Comparison of ENCODE assay signal across 25 cellular contexts in genomic region chr5:7585807-7586206, GRCh38.
"Had no signal": no experiment of that assay in that cellular context is flagged by ENCODE, and none has a peak within 500 bp of the region (broad histone marks: within the 10 kb centered on the region; RNA-seq: fewer than 3 reads in every experiment).

No MANE protein-coding gene starts in this region.

- DNase-seq: effector CD8-positive, alpha-beta T cell; effector memory CD8-positive, alpha-beta T cell; endodermal cell; erythroblast; esophagus squamous epithelium; foreskin fibroblast; foreskin melanocyte; gastrocnemius medialis; head of caudate nucleus; heart right ventricle; hippocampal formation; left cardiac atrium; left lung; left ventricle myocardium superior; lower lobe of right lung; mesenchymal stem cell; mucosa of descending colon; naive B cell; naive thymus-derived CD8-positive, alpha-beta T cell had no signal

- H3K4me1 ChIP-seq: esophagus squamous epithelium, heart right ventricle, left lung, lower lobe of right lung had no signal

- H3K9me3 ChIP-seq: esophagus squamous epithelium, gastrocnemius medialis, heart right ventricle, left lung, lower lobe of right lung, mucosa of descending colon had no signal

- H3K36me3 ChIP-seq: esophagus squamous epithelium, gastrocnemius medialis, heart right ventricle, left lung, lower lobe of right lung had no signal

- H3K27me3 ChIP-seq: esophagus squamous epithelium, gastrocnemius medialis, heart right ventricle, left lung had no signal

- FAIRE-seq: endometrium, islet of Langerhans, keratinocyte had no signal

- H3K4me3 ChIP-seq: coronary artery, esophagus squamous epithelium, gastrocnemius medialis, heart right ventricle, left lung, lower lobe of right lung, mucosa of descending colon had no signal

- H3K27ac ChIP-seq: coronary artery, epithelial cell of prostate, esophagus squamous epithelium, gastrocnemius medialis, heart right ventricle, left lung, lower lobe of right lung had no signal

- ATAC-seq: effector memory CD8-positive, alpha-beta T cell; esophagus mucosa; gastrocnemius medialis; heart right ventricle; left cardiac atrium; left lung; left ventricle myocardium superior; lower lobe of right lung; mucosa of descending colon; naive thymus-derived CD8-positive, alpha-beta T cell had no signal
